Comparison of ENCODE assay signal across 8 cellular contexts in the genomic region with DNA sequence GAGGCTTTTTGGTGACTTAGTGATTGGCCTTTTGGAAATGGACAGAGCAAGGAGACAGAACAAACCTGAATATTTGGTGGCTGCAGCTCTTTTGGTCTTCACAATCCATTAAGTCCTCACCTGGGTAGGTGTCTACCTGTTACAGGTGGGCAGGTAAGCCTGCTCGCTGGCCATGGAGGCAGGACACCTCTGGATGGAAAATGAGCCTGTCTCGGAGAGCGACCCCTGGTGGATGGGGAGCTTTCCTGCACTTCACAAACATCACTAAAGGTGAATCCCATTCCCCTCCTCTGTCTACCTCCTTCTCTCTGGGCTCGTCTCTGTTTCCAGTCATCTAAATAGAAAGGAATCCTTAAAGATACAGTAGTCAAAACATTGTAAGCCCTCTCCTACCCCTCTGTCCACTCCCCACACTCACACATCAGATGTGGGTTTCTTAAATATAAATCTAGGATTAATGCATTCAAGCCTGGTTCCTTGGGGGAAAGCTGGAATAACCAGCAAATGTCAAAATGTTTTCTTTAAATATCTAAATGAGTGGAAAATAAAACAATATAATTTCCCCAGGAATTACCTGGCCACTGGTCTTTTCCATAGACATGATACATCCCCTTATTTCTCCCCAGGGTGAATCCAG.
DNase-seq lines count a peak whose midpoint lies in the region; ATAC-seq, FAIRE-seq and TF ChIP-seq lines count a peak whose summit lies in the region.

No MANE protein-coding gene starts in this region.

- H3K4me3 ChIP-seq in NB4 (ENCODE audit: low read depth, low read length) (no peak overlapping the region), fibroblast of villous mesenchyme (ENCODE audit: low read depth, low read length) (no peak overlapping the region)

- H3K27me3 Mint-ChIP-seq in activated CD8-positive, alpha-beta T cell treated with anti-CD3 and anti-CD28 coated beads, Interleukin-2, amount 10 ng/mL, durations not matched to agents 7 days and 5 days (ENCODE audit: low read depth), result peaks cover 5% of the 10 kb centered on the region

- no peak overlapping the region for H3K27ac ChIP-seq in caudate nucleus (ENCODE audit: low read depth, low read length)

- H3K9me3 Mint-ChIP-seq in activated CD8-positive, alpha-beta T cell treated with anti-CD3 and anti-CD28 coated beads, Interleukin-2, amount 10 ng/mL, durations not matched to agents 7 days and 5 days (ENCODE audit: insufficient read depth), result no peaks in the 10 kb centered on the region

- FAIRE-seq in GM12892 (lab: Jason Lieb, UNC), result peak; percentile 30

- H3K4me3 Mint-ChIP-seq in activated CD8-positive, alpha-beta T cell treated with anti-CD3 and anti-CD28 coated beads, Interleukin-2, amount 10 ng/mL, durations not matched to agents 7 days and 5 days, result no peak overlapping the region

- TF ChIP-seq POLR2A in GM12892 (IDR thresholded peaks at IDR 0.05; ENCODE audit: low read depth, low read length) (no peak), NB4 (IDR thresholded peaks at IDR 0.05; ENCODE audit: extremely low read depth, insufficient read length) (no peak)

- peaks cover 12% of the 10 kb centered on the region for H3K4me1 Mint-ChIP-seq in activated CD8-positive, alpha-beta T cell treated with anti-CD3 and anti-CD28 coated beads, Interleukin-2, amount 10 ng/mL, durations not matched to agents 7 days and 5 days (ENCODE audit: low read depth)

- TF ChIP-seq CTCF in NB4 (IDR thresholded peaks at IDR 0.05; ENCODE audit: low read depth, low read length), result peak; percentile 97
- peak; percentile 63 for TF ChIP-seq CTCF in fibroblast of villous mesenchyme (IDR thresholded peaks at IDR 0.05; ENCODE audit: insufficient read depth, low read depth, low read length)

- no peaks in the 10 kb centered on the region for H3K36me3 Mint-ChIP-seq in activated CD8-positive, alpha-beta T cell treated with anti-CD3 and anti-CD28 coated beads, Interleukin-2, amount 10 ng/mL, durations not matched to agents 7 days and 5 days (ENCODE audit: low read depth)

- no peak overlapping the region for H3K27ac Mint-ChIP-seq in activated CD8-positive, alpha-beta T cell treated with anti-CD3 and anti-CD28 coated beads, Interleukin-2, amount 10 ng/mL, durations not matched to agents 7 days and 5 days

- POLR2A ChIA-PET in activated CD8-positive, alpha-beta T cell treated with anti-CD3 and anti-CD28 coated beads, Interleukin-2, amount 10 ng/mL, durations not matched to agents 7 days and 5 days (lab: Charles Lee), result no interaction called here

- CTCF ChIA-PET in activated CD8-positive, alpha-beta T cell treated with anti-CD3 and anti-CD28 coated beads, Interleukin-2, amount 10 ng/mL, durations not matched to agents 7 days and 5 days (lab: Charles Lee), result interaction anchor here (0.7 to 6.0 kb wide), 17 partner anchors 10 to 314 kb away, joined by 3 to 47 read pairs (median 4); no protein-coding TSS in a partner anchor

- peak; percentile 51 for ATAC-seq in activated CD8-positive, alpha-beta T cell treated with anti-CD3 and anti-CD28 coated beads, Interleukin-2, amount 10 ng/mL, durations not matched to agents 7 days and 5 days
- ATAC-seq in GM21576 (IDR thresholded peaks at IDR 0.05; ENCODE audit: unreplicated experiment) (no peak), GM19395 (IDR thresholded peaks at IDR 0.05; ENCODE audit: unreplicated experiment) (no peak)

- peak; percentile 41 for DNase-seq in GM12892 (ENCODE audit: insufficient read length)
- peak; percentile 58 for DNase-seq in NB4 (ENCODE audit: low read depth)
- DNase-seq in activated CD8-positive, alpha-beta T cell treated with anti-CD3 and anti-CD28 coated beads, Interleukin-2, amount 10 ng/mL, durations not matched to agents 7 days and 5 days, result peak; percentile 61
- DNase-seq in fibroblast of villous mesenchyme (ENCODE audit: low read depth), result peak; percentile 5
- peak; percentile 13 to 17 for DNase-seq in stimulated activated CD4-positive, alpha-beta T cell treated with anti-CD3 and anti-CD28 coated beads, Interleukin-1b, Interleukin-23, amount 100 ng/mL, for 1 hour (ENCODE audit: low read depth in 2 of 2)
- no peak for DNase-seq in caudate nucleus (lab: John Stamatoyannopoulos, UW)

Comparison
In these comparisons a context has a peak if more than half of its experiments do, and no peak if none do; other contexts are left out.
1. DNase-seq: peak in GM12892 (single experiment), NB4 (single experiment), activated CD8-positive, alpha-beta T cell treated with anti-CD3 and anti-CD28 coated beads, Interleukin-2, amount 10 ng/mL, durations not matched to agents 7 days and 5 days (single experiment), fibroblast of villous mesenchyme (single experiment) and stimulated activated CD4-positive, alpha-beta T cell treated with anti-CD3 and anti-CD28 coated beads, Interleukin-1b, Interleukin-23, amount 100 ng/mL, for 1 hour (2 of 2); none in caudate nucleus (0 of 61).